ENCODE assay signal across 17 cellular contexts in genomic region chr2:74817333-74817732, GRCh38. TPM values are rescaled to one million over a fixed set of nuclear protein-coding genes. Genes with fewer than 3 reads are reported as not detected.
DNase-seq lines count a peak whose midpoint lies in the region; ATAC-seq and TF ChIP-seq lines count a peak whose summit lies in the region.
"Had no signal": no experiment of that assay in that cellular context is flagged by ENCODE, and none has a peak within 500 bp of the region (broad histone marks: within the 10 kb centered on the region; RNA-seq: fewer than 3 reads in every experiment).

No MANE protein-coding gene starts in this region.

- DNase-seq in Caco-2: no peak
- DNase-seq in NB4 (ENCODE audit: low read depth): peak; percentile 79
- DNase-seq in endothelial cell (ENCODE audit: low spot score): no peak
- no peak for DNase-seq in osteoblast (ENCODE audit: insufficient read length, low spot score, missing footprints)
- no peak for DNase-seq in ACHN
- no peak for DNase-seq in NCI-H1092 treated with DMSO at 0.1 percent for 48 hours (lab: John Stamatoyannopoulos, UW)
- DNase-seq: activated CD4-positive, alpha-beta T cell treated with anti-CD3 and anti-CD28 coated beads for 36 hours; activated naive CD4-positive, alpha-beta T cell; mammary epithelial cell; NCI-H2171; SHP77 treated with DMSO at 0.1 percent for 48 hours; sigmoid colon had no signal

- no peak overlapping the region for H3K9ac ChIP-seq in parathyroid adenoma

- peaks cover 34% of the 10 kb centered on the region for H3K4me1 Mint-ChIP-seq in Caco-2 (ENCODE audit: low read depth, unreplicated experiment)
- H3K4me1 Mint-ChIP-seq in endothelial cell (ENCODE audit: unreplicated experiment): peaks cover 22% of the 10 kb centered on the region

- no peaks in the 10 kb centered on the region for H4K20me1 ChIP-seq in osteoblast (ENCODE audit: insufficient read depth, low read length)

- CTCF ChIA-PET in Caco-2 (lab: Charles Lee): interaction anchor here (1.5 kb wide), 2 partner anchors 17 to 102 kb away, joined by 3 to 5 read pairs; no protein-coding TSS in a partner anchor

- H3K9me3 Mint-ChIP-seq in Caco-2 (ENCODE audit: unreplicated experiment): no peaks in the 10 kb centered on the region
- H3K9me3 Mint-ChIP-seq in endothelial cell (ENCODE audit: unreplicated experiment): no peaks in the 10 kb centered on the region

- H3K4me1 ChIP-seq in Caco-2: peaks cover 52% of the 10 kb centered on the region
- H3K4me1 ChIP-seq in parathyroid adenoma: peaks cover 10% of the 10 kb centered on the region
- H3K4me1 ChIP-seq in osteoblast (ENCODE audit: insufficient read depth, low read length): no peaks in the 10 kb centered on the region
- H3K4me1 ChIP-seq: ascending aorta, sigmoid colon had no signal

- no peaks in the 10 kb centered on the region for H3K36me3 Mint-ChIP-seq in Caco-2 (ENCODE audit: insufficient read depth, unreplicated experiment)
- no peaks in the 10 kb centered on the region for H3K36me3 Mint-ChIP-seq in endothelial cell (ENCODE audit: low read depth, unreplicated experiment)

- in situ Hi-C loops in ACHN (cut with HindIII; ENCODE audit: low pct_ligation_motif_present, low pct_unique_long_range_greater_than_20kb, low sequenced_read_pairs): no loop called here

- no peaks in the 10 kb centered on the region for H3K27me3 Mint-ChIP-seq in Caco-2 (ENCODE audit: insufficient read depth, unreplicated experiment)
- no peaks in the 10 kb centered on the region for H3K27me3 Mint-ChIP-seq in endothelial cell (ENCODE audit: unreplicated experiment)
- H3K27me3 Mint-ChIP-seq: activated CD4-positive, alpha-beta T cell treated with anti-CD3 and anti-CD28 coated beads for 36 hours had no signal

- no peaks in the 10 kb centered on the region for H3K9me3 ChIP-seq in Caco-2
- H3K9me3 ChIP-seq in parathyroid adenoma (ENCODE audit: control insufficient read depth, low read length): no peaks in the 10 kb centered on the region
- no peaks in the 10 kb centered on the region for H3K9me3 ChIP-seq in osteoblast (ENCODE audit: low read depth, low read length)
- H3K9me3 ChIP-seq: ascending aorta, sigmoid colon, thoracic aorta had no signal

- no peak overlapping the region for H3K27ac ChIP-seq in parathyroid adenoma
- H3K27ac ChIP-seq in osteoblast (ENCODE audit: low read depth, low read length): no peak overlapping the region
- H3K27ac ChIP-seq: ascending aorta, coronary artery, thoracic aorta had no signal

- POLR2A ChIA-PET in Caco-2 (lab: Charles Lee): no interaction called here

- H3K27ac Mint-ChIP-seq in Caco-2 (ENCODE audit: unreplicated experiment) (peak overlapping the region; percentile 37), endothelial cell (ENCODE audit: unreplicated experiment) (peak overlapping the region; percentile 58)
- H3K27ac Mint-ChIP-seq: activated CD4-positive, alpha-beta T cell treated with anti-CD3 and anti-CD28 coated beads for 36 hours had no signal

- H3K36me3 ChIP-seq in Caco-2 (ENCODE audit: control insufficient read depth, insufficient read depth, low read length) (no peaks in the 10 kb centered on the region), parathyroid adenoma (ENCODE audit: control insufficient read depth, insufficient read depth, low read length) (no peaks in the 10 kb centered on the region), osteoblast (ENCODE audit: insufficient read depth, low read length) (no peaks in the 10 kb centered on the region)
- H3K36me3 ChIP-seq: ascending aorta, sigmoid colon, thoracic aorta had no signal

- ATAC-seq in GM19395 (IDR thresholded peaks at IDR 0.05; ENCODE audit: unreplicated experiment): no peak
- ATAC-seq: activated CD4-positive, alpha-beta T cell treated with anti-CD3 and anti-CD28 coated beads for 36 hours had no signal

- H3K4me3 ChIP-seq in Caco-2 (ENCODE audit: low read depth, low read length) (no peak overlapping the region), NB4 (ENCODE audit: low read depth, low read length) (no peak overlapping the region), parathyroid adenoma (ENCODE audit: low read depth, low read length) (no peak overlapping the region), osteoblast (ENCODE audit: insufficient read depth, low read length) (no peak overlapping the region)
- H3K4me3 ChIP-seq: ascending aorta, coronary artery, sigmoid colon, thoracic aorta had no signal

- H3K27me3 ChIP-seq in Caco-2 (replicated peaks; ENCODE audit: control insufficient read depth, insufficient read depth, low read length) (no peaks in the 10 kb centered on the region), parathyroid adenoma (ENCODE audit: control insufficient read depth, insufficient read depth, low read length) (no peaks in the 10 kb centered on the region), osteoblast (ENCODE audit: insufficient read depth, low read length) (peaks cover 20% of the 10 kb centered on the region)
- H3K27me3 ChIP-seq: ascending aorta, sigmoid colon had no signal

- intact Hi-C loops in Caco-2 (cut with micrococcal nuclease; ENCODE audit: unreplicated experiment): loop anchor here (1.0 kb wide), 1 partner anchor 102 kb away; no protein-coding TSS in a partner anchor

- no peak for TF ChIP-seq POLR2A in NB4 (IDR thresholded peaks at IDR 0.05; ENCODE audit: extremely low read depth, insufficient read length)

- H3K4me2 ChIP-seq in parathyroid adenoma (ENCODE audit: low read length) (no peak overlapping the region), osteoblast (ENCODE audit: insufficient read depth, low read length) (no peak overlapping the region)

- H2AFZ ChIP-seq in parathyroid adenoma: peak overlapping the region; percentile 57
- no peak overlapping the region for H2AFZ ChIP-seq in osteoblast (ENCODE audit: low read length)

- peak overlapping the region; percentile 52 for H3K4me3 Mint-ChIP-seq in Caco-2 (ENCODE audit: unreplicated experiment)
- H3K4me3 Mint-ChIP-seq in endothelial cell (ENCODE audit: unreplicated experiment): peak overlapping the region; percentile 22
- H3K4me3 Mint-ChIP-seq: activated CD4-positive, alpha-beta T cell treated with anti-CD3 and anti-CD28 coated beads for 36 hours had no signal

- TF ChIP-seq CTCF in Caco-2 (IDR thresholded peaks at IDR 0.05; ENCODE audit: insufficient read depth in 1 of 2, low read depth in 1 of 2, low read length in 1 of 2, severe bottlenecking in 1 of 2, unreplicated experiment in 1 of 2) (no peak), NB4 (IDR thresholded peaks at IDR 0.05; ENCODE audit: low read depth, low read length) (no peak), endothelial cell (IDR thresholded peaks at IDR 0.05; ENCODE audit: unreplicated experiment) (no peak), parathyroid adenoma (IDR thresholded peaks at IDR 0.05) (no peak), osteoblast (IDR thresholded peaks at IDR 0.05; ENCODE audit: extremely low read depth, low read depth, low read length) (no peak)

- H3K79me2 ChIP-seq in parathyroid adenoma (no peaks in the 10 kb centered on the region), osteoblast (ENCODE audit: insufficient read depth, low read length) (no peaks in the 10 kb centered on the region)

- BruUV-seq in Caco-2 (replicated peaks; lab: Mats Ljungman, UMichigan): no TSS peak

RNA-seq across cellular contexts. Expression of gene HK2, which starts 16.6 kb away (rescaled TPM):
- 19.9 and 22.6 TPM in 2 replicates for total RNA-seq in Caco-2 (2022)
- 23.2 TPM for total RNA-seq in endothelial cell (ENCODE audit: unreplicated experiment)
- total RNA-seq in osteoblast: 74.6 and 76.4 TPM in 2 replicates
